Comparison of ENCODE assay signal across 1 cellular context in the genomic region with DNA sequence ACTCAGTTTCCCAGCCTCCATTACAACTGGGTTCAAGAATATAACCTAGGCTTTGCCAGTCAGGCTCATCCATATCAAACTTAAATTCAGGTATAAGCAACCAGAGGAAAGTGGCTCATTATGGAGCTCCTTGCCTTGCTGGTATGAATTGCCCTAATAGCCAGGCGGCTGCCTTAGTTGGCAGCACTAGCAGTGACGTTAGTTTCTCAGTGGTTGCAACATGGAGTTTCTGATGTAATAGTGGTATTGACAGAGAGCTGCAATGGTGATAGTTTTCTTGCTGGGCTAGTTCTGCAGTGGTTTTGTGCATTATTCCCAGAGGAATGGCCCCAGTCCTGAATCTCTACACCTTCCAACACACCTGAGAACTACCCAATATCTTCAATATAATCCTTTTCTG.
TF ChIP-seq lines count a peak whose summit lies in the region.

No MANE protein-coding gene starts in this region.

TF ChIP-seq in HepG2, 621 proteins besides CTCF, POLR2A, EP300 and RAD21 (continued from another document):
- TF ChIP-seq ZBTB33 (CRISPR knock-in tag; IDR thresholded peaks at IDR 0.05) (peak; percentile 38; the same call in 1 of the 2 replicates), FOXA1 (IDR thresholded peaks at IDR 0.05) (no peak), FOXA1 (CRISPR knock-in tag; IDR thresholded peaks at IDR 0.05) (peak; percentile 58), NR2F2 (IDR thresholded peaks at IDR 0.05; ENCODE audit: borderline replicate concordance, low read depth) (no peak), CEBPG (CRISPR knock-in tag; IDR thresholded peaks at IDR 0.05) (peak; percentile 74), THAP11 (CRISPR knock-in tag; IDR thresholded peaks at IDR 0.05) (0 out of 2 replicates have a peak, but pooled peaks have one; percentile 32), PLSCR1 (CRISPR knock-in tag; IDR thresholded peaks at IDR 0.05; ENCODE audit: borderline replicate concordance) (no peak), ATRX (CRISPR knock-in tag; IDR thresholded peaks at IDR 0.05; ENCODE audit: borderline replicate concordance) (no peak), GATAD2A (CRISPR knock-in tag; IDR thresholded peaks at IDR 0.05) (peak; percentile 88), FOXA3 (CRISPR knock-in tag; IDR thresholded peaks at IDR 0.05) (peak; percentile 75; the same call in 1 of the 2 replicates), CREB1 (IDR thresholded peaks at IDR 0.05) (no peak), CREB1 (CRISPR knock-in tag; IDR thresholded peaks at IDR 0.05) (peak; percentile 47; the same call in 1 of the 2 replicates)
- TF ChIP-seq, protein P1, sequence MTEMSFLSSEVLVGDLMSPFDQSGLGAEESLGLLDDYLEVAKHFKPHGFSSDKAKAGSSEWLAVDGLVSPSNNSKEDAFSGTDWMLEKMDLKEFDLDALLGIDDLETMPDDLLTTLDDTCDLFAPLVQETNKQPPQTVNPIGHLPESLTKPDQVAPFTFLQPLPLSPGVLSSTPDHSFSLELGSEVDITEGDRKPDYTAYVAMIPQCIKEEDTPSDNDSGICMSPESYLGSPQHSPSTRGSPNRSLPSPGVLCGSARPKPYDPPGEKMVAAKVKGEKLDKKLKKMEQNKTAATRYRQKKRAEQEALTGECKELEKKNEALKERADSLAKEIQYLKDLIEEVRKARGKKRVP (CRISPR knock-in tag; IDR thresholded peaks at IDR 0.05), result peak; percentile 11 to 97; a peak in 2 of 4 replicates
